Comparison of ENCODE assay signal across 26 cellular contexts in the genomic region with DNA sequence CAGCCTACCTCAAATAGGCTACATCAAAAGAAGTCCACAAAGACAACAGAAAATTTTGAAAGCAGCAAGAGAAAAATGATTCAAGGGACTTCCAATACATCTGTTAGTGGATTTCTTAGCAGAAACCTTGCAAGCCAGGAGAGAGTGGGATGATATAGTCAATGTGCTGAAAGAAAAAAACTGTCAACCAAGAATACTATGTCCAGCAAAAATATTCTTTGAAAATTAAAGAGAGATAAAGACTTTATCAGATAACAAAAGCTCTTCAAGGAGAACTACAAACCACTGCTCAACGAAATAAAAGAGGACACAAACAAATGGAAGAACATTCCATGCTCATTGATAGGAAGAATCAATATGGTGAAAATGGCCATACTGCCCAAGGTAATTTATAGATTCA. TPM values are rescaled to one million over a fixed set of nuclear protein-coding genes. Genes with fewer than 3 reads are reported as not detected.
"Had no signal": no experiment of that assay in that cellular context is flagged by ENCODE, and none has a peak within 500 bp of the region (broad histone marks: within the 10 kb centered on the region; RNA-seq: fewer than 3 reads in every experiment).

No MANE protein-coding gene starts in this region.

- H3K9me3 ChIP-seq: testis, thyroid gland had no signal

- H3K4me1 ChIP-seq: stomach, suprapubic skin, testis, thyroid gland, tibial artery, tibial nerve, transverse colon, upper lobe of left lung, upper lobe of right lung, uterus, vagina had no signal

- H3K27ac ChIP-seq: stomach, suprapubic skin, testis, thoracic aorta, thyroid gland, tibial artery, tibial nerve, transverse colon, upper lobe of left lung, upper lobe of right lung, uterus, vagina had no signal

- H3K36me3 ChIP-seq: stomach, suprapubic skin, thoracic aorta, thyroid gland, tibial artery, tibial nerve, transverse colon, upper lobe of left lung, upper lobe of right lung, uterus, vagina had no signal

- H3K4me3 ChIP-seq: stomach, suprapubic skin, testis, thoracic aorta, thyroid gland, tibial artery, tibial nerve, transverse colon, upper lobe of left lung, upper lobe of right lung, uterus, vagina had no signal

- DNase-seq: stimulated activated CD4-positive, alpha-beta T cell treated with anti-CD3 and anti-CD28 coated beads, Interleukin-2, amount 100 ng/mL, for 48 hours; stimulated activated CD4-positive, alpha-beta T cell treated with anti-CD3 and anti-CD28 coated beads, Interleukin-4, amount 100 ng/mL, for 1 hour; stimulated activated CD4-positive, alpha-beta T cell treated with anti-CD3 and anti-CD28 coated beads, Interleukin-4, amount 100 ng/mL, for 24 hours; stimulated activated CD4-positive, alpha-beta T cell treated with anti-CD3 and anti-CD28 coated beads, Interleukin-4, amount 100 ng/mL, for 4 hours; stimulated activated CD8-positive, alpha-beta memory T cell treated with anti-CD3 and anti-CD28 coated beads, Interleukin-4, amount 100 ng/mL, for 48 hours; stimulated activated naive B cell treated with anti-CD40 and anti-IgM and Interleukin-4, amounts not matched to agents 10 μg/mL and 1 μg/mL and 100 μg/mL, for 72 hours; stimulated activated naive CD4-positive, alpha-beta T cell; stimulated activated naive CD4-positive, alpha-beta T cell treated with Interleukin-2 at 50 U/mL for 16 hours; stimulated activated naive CD8-positive, alpha-beta T cell treated with anti-CD3 and anti-CD28 coated beads, Interleukin-15, amount 100 ng/mL, for 72 hours; stimulated activated naive CD8-positive, alpha-beta T cell treated with anti-CD3 and anti-CD28 coated beads, Interleukin-15, Interleukin-2, amounts not matched to agents 100 U/mL and 50 U/mL, for 24 hours; stomach; substantia nigra; testis; thyroid gland; tibial artery; transverse colon; trophoblast cell; upper lobe of left lung; upper lobe of right lung; uterus had no signal

RNA-seq across cellular contexts. Expression of a gene that starts 34.0 kb away (rescaled TPM):
- total RNA-seq: subcutaneous adipose tissue, suprapubic skin, thoracic aorta, thyroid gland, tibial nerve, transverse colon, upper lobe of left lung, upper lobe of right lung, ureter, uterus, vagina had no signal
